Comparison of ENCODE assay signal across 1 cellular context in the genomic region with DNA sequence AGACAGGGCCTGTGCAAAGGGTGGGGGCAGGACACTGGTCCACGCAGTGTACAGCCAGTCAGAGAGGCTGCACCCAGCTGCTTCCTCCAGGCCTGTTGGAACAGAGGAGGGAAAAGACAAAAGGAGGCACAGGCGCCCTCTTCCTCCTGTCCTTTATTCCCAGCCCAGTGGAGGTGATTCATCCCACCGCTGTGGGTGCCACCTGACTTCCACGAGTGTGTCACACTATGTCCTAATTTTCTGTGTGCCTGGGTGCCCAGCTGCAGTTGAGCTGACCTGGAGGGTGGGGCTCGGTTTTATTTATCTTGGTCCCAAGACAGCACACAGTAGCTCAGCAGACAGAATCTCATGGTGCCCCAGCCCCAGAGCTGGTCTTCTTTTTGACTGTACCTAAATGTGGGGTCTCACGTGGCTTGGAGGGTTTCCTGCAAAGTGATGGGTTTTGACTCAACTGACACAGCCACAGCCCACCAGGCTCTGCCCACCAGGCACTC.
TF ChIP-seq lines count a peak whose summit lies in the region.

No MANE protein-coding gene starts in this region.

TF ChIP-seq in GM12878, 131 proteins besides CTCF, POLR2A, EP300 and RAD21:
- no peak for TF ChIP-seq NRF1 (conservative IDR thresholded peaks at IDR 0.05; ENCODE audit: low read depth, low read length)
- no peak for TF ChIP-seq RELA (IDR thresholded peaks at IDR 0.05; ENCODE audit: borderline replicate concordance, partially characterized antibody)
- TF ChIP-seq, protein P1, sequence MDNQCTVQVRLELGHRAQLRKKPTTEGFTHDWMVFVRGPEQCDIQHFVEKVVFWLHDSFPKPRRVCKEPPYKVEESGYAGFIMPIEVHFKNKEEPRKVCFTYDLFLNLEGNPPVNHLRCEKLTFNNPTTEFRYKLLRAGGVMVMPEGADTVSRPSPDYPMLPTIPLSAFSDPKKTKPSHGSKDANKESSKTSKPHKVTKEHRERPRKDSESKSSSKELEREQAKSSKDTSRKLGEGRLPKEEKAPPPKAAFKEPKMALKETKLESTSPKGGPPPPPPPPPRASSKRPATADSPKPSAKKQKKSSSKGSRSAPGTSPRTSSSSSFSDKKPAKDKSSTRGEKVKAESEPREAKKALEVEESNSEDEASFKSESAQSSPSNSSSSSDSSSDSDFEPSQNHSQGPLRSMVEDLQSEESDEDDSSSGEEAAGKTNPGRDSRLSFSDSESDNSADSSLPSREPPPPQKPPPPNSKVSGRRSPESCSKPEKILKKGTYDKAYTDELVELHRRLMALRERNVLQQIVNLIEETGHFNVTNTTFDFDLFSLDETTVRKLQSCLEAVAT (IDR thresholded peaks at IDR 0.05), result no peak
- no peak for TF ChIP-seq POU2F2 (IDR thresholded peaks at IDR 0.05; ENCODE audit: borderline replicate concordance, low read depth, low read length)
- no peak for TF ChIP-seq CBX5 (IDR thresholded peaks at IDR 0.05; ENCODE audit: low read depth)
- TF ChIP-seq, protein P2, sequence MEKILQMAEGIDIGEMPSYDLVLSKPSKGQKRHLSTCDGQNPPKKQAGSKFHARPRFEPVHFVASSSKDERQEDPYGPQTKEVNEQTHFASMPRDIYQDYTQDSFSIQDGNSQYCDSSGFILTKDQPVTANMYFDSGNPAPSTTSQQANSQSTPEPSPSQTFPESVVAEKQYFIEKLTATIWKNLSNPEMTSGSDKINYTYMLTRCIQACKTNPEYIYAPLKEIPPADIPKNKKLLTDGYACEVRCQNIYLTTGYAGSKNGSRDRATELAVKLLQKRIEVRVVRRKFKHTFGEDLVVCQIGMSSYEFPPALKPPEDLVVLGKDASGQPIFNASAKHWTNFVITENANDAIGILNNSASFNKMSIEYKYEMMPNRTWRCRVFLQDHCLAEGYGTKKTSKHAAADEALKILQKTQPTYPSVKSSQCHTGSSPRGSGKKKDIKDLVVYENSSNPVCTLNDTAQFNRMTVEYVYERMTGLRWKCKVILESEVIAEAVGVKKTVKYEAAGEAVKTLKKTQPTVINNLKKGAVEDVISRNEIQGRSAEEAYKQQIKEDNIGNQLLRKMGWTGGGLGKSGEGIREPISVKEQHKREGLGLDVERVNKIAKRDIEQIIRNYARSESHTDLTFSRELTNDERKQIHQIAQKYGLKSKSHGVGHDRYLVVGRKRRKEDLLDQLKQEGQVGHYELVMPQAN (conservative IDR thresholded peaks at IDR 0.05), result no peak
- TF ChIP-seq RUNX3 (IDR thresholded peaks at IDR 0.05; ENCODE audit: low read length), result no peak
- TF ChIP-seq, protein P3, sequence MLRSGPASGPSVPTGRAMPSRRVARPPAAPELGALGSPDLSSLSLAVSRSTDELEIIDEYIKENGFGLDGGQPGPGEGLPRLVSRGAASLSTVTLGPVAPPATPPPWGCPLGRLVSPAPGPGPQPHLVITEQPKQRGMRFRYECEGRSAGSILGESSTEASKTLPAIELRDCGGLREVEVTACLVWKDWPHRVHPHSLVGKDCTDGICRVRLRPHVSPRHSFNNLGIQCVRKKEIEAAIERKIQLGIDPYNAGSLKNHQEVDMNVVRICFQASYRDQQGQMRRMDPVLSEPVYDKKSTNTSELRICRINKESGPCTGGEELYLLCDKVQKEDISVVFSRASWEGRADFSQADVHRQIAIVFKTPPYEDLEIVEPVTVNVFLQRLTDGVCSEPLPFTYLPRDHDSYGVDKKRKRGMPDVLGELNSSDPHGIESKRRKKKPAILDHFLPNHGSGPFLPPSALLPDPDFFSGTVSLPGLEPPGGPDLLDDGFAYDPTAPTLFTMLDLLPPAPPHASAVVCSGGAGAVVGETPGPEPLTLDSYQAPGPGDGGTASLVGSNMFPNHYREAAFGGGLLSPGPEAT (IDR thresholded peaks at IDR 0.05; ENCODE audit: low read depth), result no peak
- no peak for TF ChIP-seq SUZ12 (IDR thresholded peaks at IDR 0.05; ENCODE audit: unreplicated experiment)
- TF ChIP-seq, protein P4, sequence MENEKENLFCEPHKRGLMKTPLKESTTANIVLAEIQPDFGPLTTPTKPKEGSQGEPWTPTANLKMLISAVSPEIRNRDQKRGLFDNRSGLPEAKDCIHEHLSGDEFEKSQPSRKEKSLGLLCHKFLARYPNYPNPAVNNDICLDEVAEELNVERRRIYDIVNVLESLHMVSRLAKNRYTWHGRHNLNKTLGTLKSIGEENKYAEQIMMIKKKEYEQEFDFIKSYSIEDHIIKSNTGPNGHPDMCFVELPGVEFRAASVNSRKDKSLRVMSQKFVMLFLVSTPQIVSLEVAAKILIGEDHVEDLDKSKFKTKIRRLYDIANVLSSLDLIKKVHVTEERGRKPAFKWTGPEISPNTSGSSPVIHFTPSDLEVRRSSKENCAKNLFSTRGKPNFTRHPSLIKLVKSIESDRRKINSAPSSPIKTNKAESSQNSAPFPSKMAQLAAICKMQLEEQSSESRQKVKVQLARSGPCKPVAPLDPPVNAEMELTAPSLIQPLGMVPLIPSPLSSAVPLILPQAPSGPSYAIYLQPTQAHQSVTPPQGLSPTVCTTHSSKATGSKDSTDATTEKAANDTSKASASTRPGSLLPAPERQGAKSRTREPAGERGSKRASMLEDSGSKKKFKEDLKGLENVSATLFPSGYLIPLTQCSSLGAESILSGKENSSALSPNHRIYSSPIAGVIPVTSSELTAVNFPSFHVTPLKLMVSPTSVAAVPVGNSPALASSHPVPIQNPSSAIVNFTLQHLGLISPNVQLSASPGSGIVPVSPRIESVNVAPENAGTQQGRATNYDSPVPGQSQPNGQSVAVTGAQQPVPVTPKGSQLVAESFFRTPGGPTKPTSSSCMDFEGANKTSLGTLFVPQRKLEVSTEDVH (IDR thresholded peaks at IDR 0.05; ENCODE audit: low read depth, partially characterized antibody), result no peak
